19 cellular contexts compared by ENCODE assay signal in the genomic region with DNA sequence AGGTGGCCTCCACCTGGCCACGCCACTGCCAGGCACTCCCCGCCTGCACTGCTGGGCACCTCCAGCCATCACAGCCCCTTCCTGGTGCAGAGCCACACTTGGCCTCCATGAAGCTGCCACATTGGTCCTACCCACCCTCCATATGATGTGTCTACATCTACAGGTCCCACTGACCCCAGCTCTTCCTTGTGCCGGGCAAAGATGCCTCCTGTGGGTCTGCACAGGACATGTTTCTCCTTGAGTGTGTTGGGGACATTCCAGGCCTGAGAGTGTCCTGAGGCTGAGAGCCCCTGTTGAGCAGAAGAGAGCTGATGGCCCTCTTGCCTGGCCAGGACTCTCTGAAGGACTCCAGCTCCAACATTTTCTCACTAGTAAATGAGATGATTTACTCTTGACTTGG. TPM values are rescaled to one million over a fixed set of nuclear protein-coding genes. Genes with fewer than 3 reads are reported as not detected.
A peak's percentile ranks its signal among the peaks of the same experiment; 100 is the strongest.
DNase-seq lines count a peak whose midpoint lies in the region; ATAC-seq, FAIRE-seq and TF ChIP-seq lines count a peak whose summit lies in the region.
"Had no signal": no experiment of that assay in that cellular context is flagged by ENCODE, and none has a peak within 500 bp of the region (broad histone marks: within the 10 kb centered on the region; RNA-seq: fewer than 3 reads in every experiment).

No MANE protein-coding gene starts in this region.

- DNase-seq in H9 (peak; percentile 28), WTC11 (ENCODE audit: low spot score) (no peak), H1 (ENCODE audit: low read depth in 1 of 2, low spot score in 2 of 2) (no peak), osteocyte (ENCODE audit: extremely low spot score, unreplicated experiment) (peak; percentile 65), head of caudate nucleus (no peak)
- no peak for DNase-seq in activated T-helper 2 cell treated with anti-CD3 and anti-CD28 coated beads, Interferon-gamma antibody, Interleukin-2, Interleukin-4, amounts not matched to agents 10 μg/mL and 5 μg/mL and 100 μg/mL, durations not matched to agents 14 hours and 24 hours and 36 hours (ENCODE audit: low spot score)
- DNase-seq: ACHN; CD4-positive, CD25-positive, alpha-beta regulatory T cell; CD8-positive, alpha-beta memory T cell; COR-L47 had no signal

- H3K18ac ChIP-seq in H9 (ENCODE audit: insufficient read length, low read depth, low read length): no peak overlapping the region
- no peak overlapping the region for H3K18ac ChIP-seq in H1 (ENCODE audit: extremely low read depth, low read length)

- no peak overlapping the region for H4K5ac ChIP-seq in H9 (ENCODE audit: insufficient read length, low read depth, low read length)
- H4K5ac ChIP-seq in H1 (ENCODE audit: insufficient read length, low read depth, low read length): no peak overlapping the region

- ATAC-seq in WTC11: no peak
- ATAC-seq in esophagus mucosa: no peak
- ATAC-seq in GM18861 (IDR thresholded peaks at IDR 0.05; ENCODE audit: unreplicated experiment): no peak
- ATAC-seq: GM23338 had no signal

- H2BK120ac ChIP-seq in H9 (ENCODE audit: low read depth, low read length, poor library complexity, severe bottlenecking) (no peak overlapping the region), H1 (replicated peaks; ENCODE audit: low read depth, low read length) (no peak overlapping the region)

- TF ChIP-seq EP300 in H1 (IDR thresholded peaks at IDR 0.05; ENCODE audit: borderline replicate concordance in 1 of 2, low read depth in 2 of 2, low read length in 2 of 2): no peak

- no CpG with 5 or more reads among the region's 3 CpGs for WGBS in H9 (ENCODE audit: extremely low coverage, insufficient read length, low lambda C conversion rate)
- 90% methylated on average over 3 of the region's 3 CpGs; no CpG with 5 or more reads in 1 of the 2 experiments for WGBS in H1 (ENCODE audit: extremely low coverage in 1 of 2, insufficient coverage in 1 of 2, insufficient read length in 1 of 2, insufficient replicate concordance in 2 of 2, low coverage in 1 of 2, low lambda C conversion rate in 2 of 2, missing lambda C conversion rate in 1 of 2), 2 experiments

- no peak overlapping the region for H4K91ac ChIP-seq in H9 (ENCODE audit: insufficient read length, low read depth, low read length)
- no peak overlapping the region for H4K91ac ChIP-seq in H1 (replicated peaks; ENCODE audit: insufficient read length, low read length)

- H2BK12ac ChIP-seq in H9 (ENCODE audit: insufficient read length, low read depth, low read length): no peak overlapping the region
- H2BK12ac ChIP-seq in H1 (ENCODE audit: low read depth, low read length): no peak overlapping the region; the same call in 1 of the 2 replicates

- H3K4me2 ChIP-seq in H9 (ENCODE audit: insufficient read depth, insufficient read length, low read length) (no peak overlapping the region), H1 (ENCODE audit: insufficient read depth in 1 of 2, low read depth in 2 of 2, low read length in 2 of 2) (no peak overlapping the region)
- H3K4me2 ChIP-seq: BLaER1 treated with 17β-estradiol and CSF1 and Interleukin-3, amounts not matched to agents 10 nM and 100 nM; GM23338; KMS-11 had no signal

- H3K36me3 Mint-ChIP-seq in H9 (ENCODE audit: insufficient read depth in 1 of 3, low read depth in 3 of 3): peaks cover 22 to 35% (median 31%) of the 10 kb centered on the region in 3 experiments
- H3K36me3 Mint-ChIP-seq in WTC11: peaks cover 33% of the 10 kb centered on the region
- no peaks in the 10 kb centered on the region for H3K36me3 Mint-ChIP-seq in osteocyte (ENCODE audit: unreplicated experiment)
- H3K36me3 Mint-ChIP-seq in activated T-helper 2 cell treated with anti-CD3 and anti-CD28 coated beads, Interferon-gamma antibody, Interleukin-2, Interleukin-4, amounts not matched to agents 10 μg/mL and 5 μg/mL and 100 μg/mL, durations not matched to agents 14 hours and 24 hours and 36 hours (ENCODE audit: low read depth): peaks cover 11% of the 10 kb centered on the region

- no peak for FAIRE-seq in H1 (lab: Jason Lieb, UNC)
- FAIRE-seq: A204.1, D721Med, G401.6, GM19239 had no signal

- no peak overlapping the region for H3K4ac ChIP-seq in H9 (ENCODE audit: low read depth, low read length)
- no peak overlapping the region for H3K4ac ChIP-seq in H1 (replicated peaks; ENCODE audit: insufficient read length, low read depth, low read length)

- TF ChIP-seq POLR2A in H1 (IDR thresholded peaks at IDR 0.05; ENCODE audit: control extremely low read depth in 1 of 2, low read depth in 2 of 2, low read length in 2 of 2): no peak

- H3K27me3 Mint-ChIP-seq in H9 (ENCODE audit: low read depth): no peaks in the 10 kb centered on the region; the same call in 1 of the 2 replicates
- peaks cover 3% of the 10 kb centered on the region; the same call in 1 of the 2 replicates for H3K27me3 Mint-ChIP-seq in WTC11 (ENCODE audit: low read depth)
- peaks cover 5% of the 10 kb centered on the region for H3K27me3 Mint-ChIP-seq in osteocyte (ENCODE audit: unreplicated experiment)
- no peaks in the 10 kb centered on the region for H3K27me3 Mint-ChIP-seq in activated T-helper 2 cell treated with anti-CD3 and anti-CD28 coated beads, Interferon-gamma antibody, Interleukin-2, Interleukin-4, amounts not matched to agents 10 μg/mL and 5 μg/mL and 100 μg/mL, durations not matched to agents 14 hours and 24 hours and 36 hours (ENCODE audit: low read depth)

- H4K8ac ChIP-seq in H9 (replicated peaks; ENCODE audit: insufficient read length, low read depth, low read length) (no peak overlapping the region), H1 (ENCODE audit: extremely low read depth, insufficient read depth, low read length) (no peak overlapping the region)

- H3K36me3 ChIP-seq in H1 (ENCODE audit: control insufficient read depth in 2 of 4, insufficient read depth in 4 of 4, low read length in 3 of 4): peaks cover 19 to 28% (median 22%) of the 10 kb centered on the region in 4 experiments
- H3K36me3 ChIP-seq: BLaER1 treated with 17β-estradiol and CSF1 and Interleukin-3, amounts not matched to agents 10 nM and 100 nM had no signal

- H2AFZ ChIP-seq in H9 (ENCODE audit: low read length) (no peak overlapping the region), H1 (ENCODE audit: low read length) (no peak overlapping the region)
- H2AFZ ChIP-seq: GM23338 had no signal

- H3K79me2 ChIP-seq in H9 (ENCODE audit: insufficient read depth, low read length) (no peaks in the 10 kb centered on the region), H1 (ENCODE audit: control insufficient read depth in 1 of 2, insufficient read depth in 2 of 2, low read length in 2 of 2) (peaks cover 0 to 9% of the 10 kb centered on the region in 2 experiments; a peak in 2 of 4 replicates)

- H2BK15ac ChIP-seq in H9 (ENCODE audit: low read depth, low read length) (no peak overlapping the region), H1 (ENCODE audit: low read length) (no peak overlapping the region)

- no peaks in the 10 kb centered on the region for H3K27me3 ChIP-seq in H9 (ENCODE audit: insufficient read depth, low read length)
- no peaks in the 10 kb centered on the region for H3K27me3 ChIP-seq in H1 (replicated peaks in 1 of 4; ENCODE audit: control insufficient read depth in 3 of 4, extremely low read depth in 1 of 4, insufficient read depth in 3 of 4, low read length in 3 of 4)

- H3K9me3 ChIP-seq in H9 (ENCODE audit: control insufficient read depth, low read depth, low read length) (no peaks in the 10 kb centered on the region), H1 (ENCODE audit: insufficient read depth in 2 of 2, low read depth in 1 of 2, low read length in 1 of 2) (no peaks in the 10 kb centered on the region)

- H3K79me1 ChIP-seq in H9 (ENCODE audit: insufficient read depth, low read depth, low read length, poor library complexity, severe bottlenecking) (no peaks in the 10 kb centered on the region), H1 (ENCODE audit: low read depth, low read length) (peaks cover 12% of the 10 kb centered on the region)

- intact Hi-C loops in activated T-helper 2 cell treated with anti-CD3 and anti-CD28 coated beads, Interferon-gamma antibody, Interleukin-2, Interleukin-4, amounts not matched to agents 10 μg/mL and 5 μg/mL and 100 μg/mL, durations not matched to agents 14 hours and 24 hours and 36 hours (cut with micrococcal nuclease): no loop called here
- intact Hi-C loops in head of caudate nucleus (cut with DNase I): no loop called here

- TF ChIP-seq RAD21 in H1 (IDR thresholded peaks at IDR 0.05 in 1 of 2, conservative IDR thresholded peaks at IDR 0.05 in 1 of 2; ENCODE audit: low read depth in 2 of 2, low read length in 2 of 2): no peak

- H2BK20ac ChIP-seq in H9 (ENCODE audit: low read depth, low read length, poor library complexity, severe bottlenecking): no peak overlapping the region
- peak overlapping the region; percentile 61; the same call in 1 of the 2 replicates for H2BK20ac ChIP-seq in H1 (ENCODE audit: low read length)

- H3T11ph ChIP-seq in H9 (ENCODE audit: low read length): no peak overlapping the region

- no peak overlapping the region for H3K4me3 Mint-ChIP-seq in H9
- H3K4me3 Mint-ChIP-seq in WTC11: no peak overlapping the region
- no peak overlapping the region for H3K4me3 Mint-ChIP-seq in osteocyte (ENCODE audit: unreplicated experiment)
- H3K4me3 Mint-ChIP-seq in activated T-helper 2 cell treated with anti-CD3 and anti-CD28 coated beads, Interferon-gamma antibody, Interleukin-2, Interleukin-4, amounts not matched to agents 10 μg/mL and 5 μg/mL and 100 μg/mL, durations not matched to agents 14 hours and 24 hours and 36 hours (ENCODE audit: low read depth): no peak overlapping the region
- H3K4me3 Mint-ChIP-seq: CD4-positive, CD25-positive, alpha-beta regulatory T cell; CD8-positive, alpha-beta memory T cell; GM23338 had no signal

- H3K23me2 ChIP-seq in H9 (ENCODE audit: insufficient read length, low read depth, low read length, poor library complexity, severe bottlenecking) (no peaks in the 10 kb centered on the region), H1 (ENCODE audit: low read depth, low read length) (no peaks in the 10 kb centered on the region)

- CTCF ChIA-PET in WTC11 (lab: Charles Lee) (interaction anchor here (0.7 to 7.0 kb wide), 5 partner anchors 26 to 119 kb away, joined by 3 to 43 read pairs (median 10); no protein-coding TSS in a partner anchor), H1 (lab: Charles Lee; ENCODE audit: partially characterized antibody) (interaction anchor here (1.0 to 3.7 kb wide), 10 partner anchors 17 to 209 kb away, joined by 3 to 19 read pairs (median 4); partner anchors contain the start of gene USP2)

- no peak overlapping the region for H3K27ac Mint-ChIP-seq in H9
- H3K27ac Mint-ChIP-seq in WTC11: peak overlapping the region; percentile 7; the same call in 1 of the 2 replicates
- no peak overlapping the region for H3K27ac Mint-ChIP-seq in osteocyte (ENCODE audit: unreplicated experiment)
- no peak overlapping the region for H3K27ac Mint-ChIP-seq in activated T-helper 2 cell treated with anti-CD3 and anti-CD28 coated beads, Interferon-gamma antibody, Interleukin-2, Interleukin-4, amounts not matched to agents 10 μg/mL and 5 μg/mL and 100 μg/mL, durations not matched to agents 14 hours and 24 hours and 36 hours
- H3K27ac Mint-ChIP-seq: CD8-positive, alpha-beta memory T cell; GM23338 had no signal

- H3K56ac ChIP-seq in H9 (ENCODE audit: insufficient read length, low read depth, low read length) (no peak overlapping the region), H1 (replicated peaks; ENCODE audit: insufficient read length, low read depth, low read length) (no peak overlapping the region)

- H2AK5ac ChIP-seq in H9 (ENCODE audit: insufficient read length, low read length) (no peak overlapping the region), H1 (ENCODE audit: low read depth, low read length) (no peak overlapping the region; the same call in 1 of the 2 replicates)

- no peak overlapping the region for H3K27ac ChIP-seq in H9 (ENCODE audit: insufficient read length, low read depth, low read length)
- no peak overlapping the region for H3K27ac ChIP-seq in H1 (ENCODE audit: low read depth, low read length)
- H3K27ac ChIP-seq: BLaER1 treated with 17β-estradiol and CSF1 and Interleukin-3, amounts not matched to agents 10 nM and 100 nM; KMS-11 had no signal

- H4K20me1 ChIP-seq in H9 (ENCODE audit: control insufficient read depth, insufficient read depth, insufficient read length): peaks cover 2% of the 10 kb centered on the region
- peaks cover 8 to 14% of the 10 kb centered on the region in 2 experiments for H4K20me1 ChIP-seq in H1 (replicated peaks in 1 of 2; ENCODE audit: control insufficient read depth in 1 of 2, insufficient read depth in 2 of 2, low read length in 2 of 2)

- POLR2A ChIA-PET in WTC11 (lab: Charles Lee): interaction anchor here (1.1 kb wide), 1 partner anchor 35 kb away, joined by 4 read pairs; the partner anchor contains the start of gene USP2
- POLR2A ChIA-PET in H1 (lab: Charles Lee; ENCODE audit: partially characterized antibody): interaction anchor here (1.0 to 6.4 kb wide), 9 partner anchors 8 to 80 kb away, joined by 3 to 50 read pairs (median 6); no protein-coding TSS in a partner anchor

- H2BK5ac ChIP-seq in H9 (ENCODE audit: insufficient read length, low read length) (no peak overlapping the region), H1 (ENCODE audit: low read depth, low read length) (peak overlapping the region; percentile 49; the same call in 1 of the 2 replicates)

- H3K14ac ChIP-seq in H9 (ENCODE audit: insufficient read depth, low read length): no peak overlapping the region
- no peak overlapping the region for H3K14ac ChIP-seq in H1 (ENCODE audit: insufficient read length)

- H3K9ac ChIP-seq in H9 (ENCODE audit: extremely low read depth, insufficient read length, low read length): no peak overlapping the region
- no peak overlapping the region for H3K9ac ChIP-seq in H1 (replicated peaks in 1 of 4; ENCODE audit: extremely low read depth in 1 of 4, low read depth in 3 of 4, low read length in 3 of 4)
- H3K9ac ChIP-seq: BLaER1 treated with 17β-estradiol and CSF1 and Interleukin-3, amounts not matched to agents 10 nM and 100 nM; KMS-11 had no signal

- H3K4me1 ChIP-seq in H9 (ENCODE audit: insufficient read depth, low read length): peaks cover 4% of the 10 kb centered on the region; the same call in 1 of the 2 replicates
- H3K4me1 ChIP-seq in H1 (replicated peaks in 1 of 4; ENCODE audit: control insufficient read depth in 3 of 4, insufficient read depth in 4 of 4, low read length in 3 of 4): peaks cover 6 to 20% (median 15%) of the 10 kb centered on the region in 4 experiments
- H3K4me1 ChIP-seq: BLaER1 treated with 17β-estradiol and CSF1 and Interleukin-3, amounts not matched to agents 10 nM and 100 nM had no signal

- H3K4me1 Mint-ChIP-seq in H9 (peaks cover 22 to 23% of the 10 kb centered on the region in 2 experiments), WTC11 (peaks cover 47% of the 10 kb centered on the region), osteocyte (ENCODE audit: unreplicated experiment) (peaks cover 15% of the 10 kb centered on the region)
- H3K4me1 Mint-ChIP-seq in activated T-helper 2 cell treated with anti-CD3 and anti-CD28 coated beads, Interferon-gamma antibody, Interleukin-2, Interleukin-4, amounts not matched to agents 10 μg/mL and 5 μg/mL and 100 μg/mL, durations not matched to agents 14 hours and 24 hours and 36 hours (ENCODE audit: low read depth): peaks cover 2% of the 10 kb centered on the region
- H3K4me1 Mint-ChIP-seq: CD8-positive, alpha-beta memory T cell had no signal

- no peak for TF ChIP-seq CTCF in H9 (conservative IDR thresholded peaks at IDR 0.05)
- no peak for TF ChIP-seq CTCF in WTC11 (IDR thresholded peaks at IDR 0.05)
- TF ChIP-seq CTCF in H1 (IDR thresholded peaks at IDR 0.05; ENCODE audit: control extremely low read depth in 1 of 3, insufficient read depth in 1 of 3, low read depth in 1 of 3, low read length in 3 of 3): no peak
- no peak for TF ChIP-seq CTCF in osteocyte (IDR thresholded peaks at IDR 0.05)

- H3K9me3 Mint-ChIP-seq in H9 (no peaks in the 10 kb centered on the region; a peak in 2 of 5 replicates), WTC11 (peaks cover 11% of the 10 kb centered on the region), osteocyte (ENCODE audit: unreplicated experiment) (peaks cover 5% of the 10 kb centered on the region)
- H3K9me3 Mint-ChIP-seq in activated T-helper 2 cell treated with anti-CD3 and anti-CD28 coated beads, Interferon-gamma antibody, Interleukin-2, Interleukin-4, amounts not matched to agents 10 μg/mL and 5 μg/mL and 100 μg/mL, durations not matched to agents 14 hours and 24 hours and 36 hours: peaks cover 3% of the 10 kb centered on the region

- H3K23ac ChIP-seq in H9 (ENCODE audit: insufficient read length, low read depth, low read length) (no peak overlapping the region), H1 (ENCODE audit: insufficient read length) (no peak overlapping the region)

- H3K4me3 ChIP-seq in H1 (ENCODE audit: extremely low read depth in 1 of 4, insufficient read depth in 2 of 4, low read depth in 3 of 4, low read length in 4 of 4): no peak overlapping the region
- H3K4me3 ChIP-seq: BLaER1 treated with 17β-estradiol and CSF1 and Interleukin-3, amounts not matched to agents 10 nM and 100 nM; GM23338 had no signal

RNA-seq across cellular contexts. Expression of gene THY1, which starts 7.5 kb away (rescaled TPM):
- total RNA-seq in H9 (2021): 176 and 184 TPM in 2 replicates
- 325 to 376 TPM (median 365 TPM) in 3 replicates for total RNA-seq in WTC11 (2021)
- 259 and 286 TPM in 2 replicates for total RNA-seq in H1 (2021; fragmentation: NEBNext Ultra II Directional; extraction: Animal tissue kit (Norgen Biotek cat#: 25700))
- 2,050 and 2,479 TPM in 2 replicates for polyA plus RNA-seq in H1 (2011; rRNA removed)
- 1,448 TPM for polyA plus RNA-seq in H1 (2011; cell fraction: cytosol; rRNA removed)
- 660 TPM for polyA plus RNA-seq in H1 (2011; cell fraction: nucleus; rRNA removed)
- polyA plus RNA-seq in H1 (2012, experiment 1 of 2): 327 to 599 TPM (median 496 TPM) in 4 replicates
- 595 TPM for polyA plus RNA-seq in H1 (2012, experiment 2 of 2)
- polyA plus RNA-seq in H1 (2013, experiment 1 of 2): 909 TPM
- polyA plus RNA-seq in H1 (2013, experiment 2 of 2): 1,095 TPM
- polyA minus RNA-seq in H1 (2011; rRNA and poly(A)+ RNA removed): 708 and 816 TPM in 2 replicates
- polyA minus RNA-seq in H1 (2011; cell fraction: cytosol; rRNA and poly(A)+ RNA removed): 233 TPM
- 264 TPM for polyA minus RNA-seq in H1 (2011; cell fraction: nucleus; rRNA and poly(A)+ RNA removed)
- total RNA-seq in osteocyte: 11.3 and 14.0 TPM in 2 replicates
- total RNA-seq in activated T-helper 2 cell treated with anti-CD3 and anti-CD28 coated beads, Interferon-gamma antibody, Interleukin-2, Interleukin-4, amounts not matched to agents 10 μg/mL and 5 μg/mL and 100 μg/mL, durations not matched to agents 14 hours and 24 hours and 36 hours: 35.2 and 37.3 TPM in 2 replicates
- total RNA-seq in esophagus mucosa: 3.6 TPM
- total RNA-seq: CD4-positive, CD25-positive, alpha-beta regulatory T cell had no signal
- polyA plus RNA-seq: CD4-positive, CD25-positive, alpha-beta regulatory T cell; CD8-positive, alpha-beta memory T cell had no signal

RNA-seq across cellular contexts. Expression of gene USP2, which starts 34.0 kb away (rescaled TPM):
- total RNA-seq in H9 (2021) (5.7 and 7.6 TPM in 2 replicates), WTC11 (2021) (7.3 to 8.2 TPM (median 8.0 TPM) in 3 replicates), osteocyte (0.11 and 0.24 TPM in 2 replicates), esophagus mucosa (2.8 TPM)
- total RNA-seq in H1 (2021; fragmentation: NEBNext Ultra II Directional; extraction: Animal tissue kit (Norgen Biotek cat#: 25700)): 6.9 and 8.5 TPM in 2 replicates
- polyA plus RNA-seq in H1 (2011; rRNA removed): 2.2 and 3.9 TPM in 2 replicates
- 2.1 TPM for polyA plus RNA-seq in H1 (2011; cell fraction: cytosol; rRNA removed)
- polyA plus RNA-seq in H1 (2011; cell fraction: nucleus; rRNA removed): 3.5 TPM
- 5.3 to 6.6 TPM (median 5.9 TPM) in 4 replicates for polyA plus RNA-seq in H1 (2012, experiment 1 of 2)
- polyA plus RNA-seq in H1 (2012, experiment 2 of 2): 5.0 TPM
- polyA plus RNA-seq in H1 (2013, experiment 1 of 2): 4.6 TPM
- polyA plus RNA-seq in H1 (2013, experiment 2 of 2): 4.3 TPM
- polyA minus RNA-seq in H1 (2011; rRNA and poly(A)+ RNA removed): 7.0 and 7.9 TPM in 2 replicates
- 4.6 TPM for polyA minus RNA-seq in H1 (2011; cell fraction: cytosol; rRNA and poly(A)+ RNA removed)
- 7.3 TPM for polyA minus RNA-seq in H1 (2011; cell fraction: nucleus; rRNA and poly(A)+ RNA removed)
- 1.0 and 1.1 TPM in 2 replicates for total RNA-seq in activated T-helper 2 cell treated with anti-CD3 and anti-CD28 coated beads, Interferon-gamma antibody, Interleukin-2, Interleukin-4, amounts not matched to agents 10 μg/mL and 5 μg/mL and 100 μg/mL, durations not matched to agents 14 hours and 24 hours and 36 hours
- polyA plus RNA-seq: CD8-positive, alpha-beta memory T cell had no signal

Comparison
In these comparisons a context has a peak if more than half of its experiments do, and no peak if none do; other contexts are left out.
1. DNase-seq: peak in H9 (single experiment) and osteocyte (single experiment); none in WTC11 (single experiment), H1 (0 of 2), activated T-helper 2 cell treated with anti-CD3 and anti-CD28 coated beads, Interferon-gamma antibody, Interleukin-2, Interleukin-4, amounts not matched to agents 10 μg/mL and 5 μg/mL and 100 μg/mL, durations not matched to agents 14 hours and 24 hours and 36 hours (single experiment) and head of caudate nucleus (0 of 42).